In the genomic region with DNA sequence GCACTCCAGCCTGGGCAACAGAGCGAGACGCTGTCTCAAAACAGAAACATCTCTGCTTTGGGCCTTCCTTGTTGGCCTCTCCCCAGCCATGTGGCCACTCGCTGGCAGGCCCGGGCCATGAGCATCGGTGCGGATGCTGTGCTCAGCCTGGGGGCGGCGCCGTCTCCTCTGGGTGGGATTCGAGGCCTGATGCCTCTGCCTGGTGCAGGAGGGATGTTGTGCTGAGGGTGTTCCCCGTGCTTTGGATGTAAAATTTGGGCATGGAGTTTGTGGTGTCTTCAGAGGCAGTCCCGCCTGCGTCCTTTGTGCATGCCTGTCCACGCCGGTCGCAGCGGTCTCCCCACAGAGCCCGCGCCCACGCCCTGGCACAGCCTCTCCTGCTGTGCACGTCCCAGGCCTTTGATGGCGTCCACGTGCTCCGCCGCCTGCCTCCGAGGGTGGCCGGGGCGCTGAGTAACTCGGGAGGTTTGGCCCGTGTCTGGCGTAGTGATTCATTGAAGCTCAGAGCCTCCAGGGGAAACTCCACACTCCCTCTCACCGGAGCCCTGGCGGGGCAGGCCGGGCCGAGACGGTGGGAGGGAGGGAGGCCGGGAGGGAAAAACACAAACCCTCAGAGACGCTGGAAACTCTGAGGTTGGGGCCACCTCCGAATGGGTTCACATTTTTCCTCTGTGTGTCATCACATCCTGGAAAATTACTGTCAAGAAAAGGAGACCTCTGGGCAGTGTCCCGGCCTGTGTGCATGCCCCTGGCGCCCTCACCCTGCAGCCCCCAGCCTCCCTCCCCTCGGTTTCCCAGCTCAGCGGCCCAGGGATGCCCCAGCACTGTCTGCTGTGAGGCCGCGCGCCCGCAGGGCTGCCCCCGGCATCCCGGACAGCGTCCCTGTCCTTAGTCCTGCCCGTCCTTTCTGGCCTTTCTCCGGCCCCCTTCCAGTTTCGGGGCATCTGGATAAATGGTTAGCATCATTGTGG, we compare ENCODE assay signal across 1 cellular context.
A peak's percentile ranks its signal among the peaks of the same experiment; 100 is the strongest.
TF ChIP-seq lines count a peak whose summit lies in the region.

No MANE protein-coding gene starts in this region.

TF ChIP-seq in endothelial cell of umbilical vein, 7 proteins besides CTCF, POLR2A, EP300 and RAD21:
- TF ChIP-seq, protein P1, sequence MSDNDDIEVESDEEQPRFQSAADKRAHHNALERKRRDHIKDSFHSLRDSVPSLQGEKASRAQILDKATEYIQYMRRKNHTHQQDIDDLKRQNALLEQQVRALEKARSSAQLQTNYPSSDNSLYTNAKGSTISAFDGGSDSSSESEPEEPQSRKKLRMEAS (IDR thresholded peaks at IDR 0.05; ENCODE audit: insufficient read depth, insufficient read length), result peak; percentile 89
- TF ChIP-seq GATA2 (IDR thresholded peaks at IDR 0.05; ENCODE audit: insufficient read depth, insufficient read length, low read depth, low read length), result no peak
- TF ChIP-seq POLR2AphosphoS5 (IDR thresholded peaks at IDR 0.05; ENCODE audit: insufficient read depth, low read depth, low read length), result peak; percentile 46
- peak; percentile 87 for TF ChIP-seq MYC (IDR thresholded peaks at IDR 0.05; ENCODE audit: low read depth, low read length)
- peak; percentile 69 for TF ChIP-seq JUN (IDR thresholded peaks at IDR 0.05; ENCODE audit: borderline replicate concordance, insufficient read depth, insufficient read length, low read depth)
- TF ChIP-seq EZH2 (IDR thresholded peaks at IDR 0.05; ENCODE audit: borderline replicate concordance, low read depth, low read length, severe bottlenecking), result no peak
- peak; percentile 84 for TF ChIP-seq FOS (IDR thresholded peaks at IDR 0.05; ENCODE audit: borderline replicate concordance, insufficient read depth, low read length)
